ENCODE assay signal across 2 cellular contexts in the genomic region with DNA sequence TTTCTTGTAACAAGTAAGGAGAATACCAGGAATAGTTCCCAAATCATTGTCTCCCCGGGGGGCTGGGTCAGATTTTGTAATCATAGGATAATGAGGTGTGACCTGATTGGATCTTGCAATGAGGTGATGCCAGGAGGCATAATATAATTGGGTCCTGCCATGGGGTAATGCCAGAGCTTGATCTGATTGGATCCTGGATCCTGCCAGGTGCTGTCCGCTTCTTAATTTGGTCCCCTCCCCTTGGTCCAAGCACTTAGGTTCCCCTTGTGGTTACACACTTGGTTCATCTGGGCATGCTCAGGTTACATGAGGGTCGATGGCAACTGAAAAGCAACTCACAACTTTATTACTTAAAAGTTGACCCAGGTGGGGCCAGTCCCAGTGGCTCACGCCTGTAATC.
TF ChIP-seq lines count a peak whose summit lies in the region.

No MANE protein-coding gene starts in this region.

TF ChIP-seq in HEK293, 187 proteins besides CTCF, POLR2A, EP300 and RAD21:
- TF ChIP-seq, protein P1, sequence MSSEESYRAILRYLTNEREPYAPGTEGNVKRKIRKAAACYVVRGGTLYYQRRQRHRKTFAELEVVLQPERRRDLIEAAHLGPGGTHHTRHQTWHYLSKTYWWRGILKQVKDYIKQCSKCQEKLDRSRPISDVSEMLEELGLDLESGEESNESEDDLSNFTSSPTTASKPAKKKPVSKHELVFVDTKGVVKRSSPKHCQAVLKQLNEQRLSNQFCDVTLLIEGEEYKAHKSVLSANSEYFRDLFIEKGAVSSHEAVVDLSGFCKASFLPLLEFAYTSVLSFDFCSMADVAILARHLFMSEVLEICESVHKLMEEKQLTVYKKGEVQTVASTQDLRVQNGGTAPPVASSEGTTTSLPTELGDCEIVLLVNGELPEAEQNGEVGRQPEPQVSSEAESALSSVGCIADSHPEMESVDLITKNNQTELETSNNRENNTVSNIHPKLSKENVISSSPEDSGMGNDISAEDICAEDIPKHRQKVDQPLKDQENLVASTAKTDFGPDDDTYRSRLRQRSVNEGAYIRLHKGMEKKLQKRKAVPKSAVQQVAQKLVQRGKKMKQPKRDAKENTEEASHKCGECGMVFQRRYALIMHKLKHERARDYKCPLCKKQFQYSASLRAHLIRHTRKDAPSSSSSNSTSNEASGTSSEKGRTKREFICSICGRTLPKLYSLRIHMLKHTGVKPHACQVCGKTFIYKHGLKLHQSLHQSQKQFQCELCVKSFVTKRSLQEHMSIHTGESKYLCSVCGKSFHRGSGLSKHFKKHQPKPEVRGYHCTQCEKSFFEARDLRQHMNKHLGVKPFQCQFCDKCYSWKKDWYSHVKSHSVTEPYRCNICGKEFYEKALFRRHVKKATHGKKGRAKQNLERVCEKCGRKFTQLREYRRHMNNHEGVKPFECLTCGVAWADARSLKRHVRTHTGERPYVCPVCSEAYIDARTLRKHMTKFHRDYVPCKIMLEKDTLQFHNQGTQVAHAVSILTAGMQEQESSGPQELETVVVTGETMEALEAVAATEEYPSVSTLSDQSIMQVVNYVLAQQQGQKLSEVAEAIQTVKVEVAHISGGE (tag by site-specific recombination; conservative IDR thresholded peaks at IDR 0.05; ENCODE audit: low read depth) = peak; percentile 69
- TF ChIP-seq, protein P2, sequence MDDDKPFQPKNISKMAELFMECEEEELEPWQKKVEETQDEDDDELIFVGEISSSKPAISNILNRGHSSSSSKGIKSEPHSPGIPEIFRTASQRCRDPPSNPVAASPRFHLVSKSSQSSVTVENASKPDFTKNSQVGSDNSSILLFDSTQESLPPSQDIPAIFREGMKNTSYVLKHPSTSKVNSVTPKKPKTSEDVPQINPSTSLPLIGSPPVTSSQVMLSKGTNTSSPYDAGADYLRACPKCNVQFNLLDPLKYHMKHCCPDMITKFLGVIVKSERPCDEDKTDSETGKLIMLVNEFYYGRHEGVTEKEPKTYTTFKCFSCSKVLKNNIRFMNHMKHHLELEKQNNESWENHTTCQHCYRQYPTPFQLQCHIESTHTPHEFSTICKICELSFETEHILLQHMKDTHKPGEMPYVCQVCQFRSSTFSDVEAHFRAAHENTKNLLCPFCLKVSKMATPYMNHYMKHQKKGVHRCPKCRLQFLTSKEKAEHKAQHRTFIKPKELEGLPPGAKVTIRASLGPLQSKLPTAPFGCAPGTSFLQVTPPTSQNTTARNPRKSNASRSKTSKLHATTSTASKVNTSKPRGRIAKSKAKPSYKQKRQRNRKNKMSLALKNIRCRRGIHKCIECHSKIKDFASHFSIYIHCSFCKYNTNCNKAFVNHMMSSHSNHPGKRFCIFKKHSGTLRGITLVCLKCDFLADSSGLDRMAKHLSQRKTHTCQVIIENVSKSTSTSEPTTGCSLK (tag by site-specific recombination; IDR thresholded peaks at IDR 0.05) = no peak

TF ChIP-seq in SK-N-SH, 30 proteins besides CTCF, POLR2A, EP300 and RAD21:
- TF ChIP-seq YY1 (IDR thresholded peaks at IDR 0.05; ENCODE audit: low read depth) = no peak
- TF ChIP-seq FOSL2 (IDR thresholded peaks at IDR 0.05; ENCODE audit: borderline replicate concordance, low read depth) = no peak
- TF ChIP-seq MXI1 (IDR thresholded peaks at IDR 0.05; ENCODE audit: low read depth, low read length) = no peak
- TF ChIP-seq, protein P3, sequence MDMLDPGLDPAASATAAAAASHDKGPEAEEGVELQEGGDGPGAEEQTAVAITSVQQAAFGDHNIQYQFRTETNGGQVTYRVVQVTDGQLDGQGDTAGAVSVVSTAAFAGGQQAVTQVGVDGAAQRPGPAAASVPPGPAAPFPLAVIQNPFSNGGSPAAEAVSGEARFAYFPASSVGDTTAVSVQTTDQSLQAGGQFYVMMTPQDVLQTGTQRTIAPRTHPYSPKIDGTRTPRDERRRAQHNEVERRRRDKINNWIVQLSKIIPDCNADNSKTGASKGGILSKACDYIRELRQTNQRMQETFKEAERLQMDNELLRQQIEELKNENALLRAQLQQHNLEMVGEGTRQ (IDR thresholded peaks at IDR 0.05; ENCODE audit: borderline replicate concordance, low read depth, low read length) = no peak
- TF ChIP-seq, protein P4, sequence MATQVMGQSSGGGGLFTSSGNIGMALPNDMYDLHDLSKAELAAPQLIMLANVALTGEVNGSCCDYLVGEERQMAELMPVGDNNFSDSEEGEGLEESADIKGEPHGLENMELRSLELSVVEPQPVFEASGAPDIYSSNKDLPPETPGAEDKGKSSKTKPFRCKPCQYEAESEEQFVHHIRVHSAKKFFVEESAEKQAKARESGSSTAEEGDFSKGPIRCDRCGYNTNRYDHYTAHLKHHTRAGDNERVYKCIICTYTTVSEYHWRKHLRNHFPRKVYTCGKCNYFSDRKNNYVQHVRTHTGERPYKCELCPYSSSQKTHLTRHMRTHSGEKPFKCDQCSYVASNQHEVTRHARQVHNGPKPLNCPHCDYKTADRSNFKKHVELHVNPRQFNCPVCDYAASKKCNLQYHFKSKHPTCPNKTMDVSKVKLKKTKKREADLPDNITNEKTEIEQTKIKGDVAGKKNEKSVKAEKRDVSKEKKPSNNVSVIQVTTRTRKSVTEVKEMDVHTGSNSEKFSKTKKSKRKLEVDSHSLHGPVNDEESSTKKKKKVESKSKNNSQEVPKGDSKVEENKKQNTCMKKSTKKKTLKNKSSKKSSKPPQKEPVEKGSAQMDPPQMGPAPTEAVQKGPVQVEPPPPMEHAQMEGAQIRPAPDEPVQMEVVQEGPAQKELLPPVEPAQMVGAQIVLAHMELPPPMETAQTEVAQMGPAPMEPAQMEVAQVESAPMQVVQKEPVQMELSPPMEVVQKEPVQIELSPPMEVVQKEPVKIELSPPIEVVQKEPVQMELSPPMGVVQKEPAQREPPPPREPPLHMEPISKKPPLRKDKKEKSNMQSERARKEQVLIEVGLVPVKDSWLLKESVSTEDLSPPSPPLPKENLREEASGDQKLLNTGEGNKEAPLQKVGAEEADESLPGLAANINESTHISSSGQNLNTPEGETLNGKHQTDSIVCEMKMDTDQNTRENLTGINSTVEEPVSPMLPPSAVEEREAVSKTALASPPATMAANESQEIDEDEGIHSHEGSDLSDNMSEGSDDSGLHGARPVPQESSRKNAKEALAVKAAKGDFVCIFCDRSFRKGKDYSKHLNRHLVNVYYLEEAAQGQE (IDR thresholded peaks at IDR 0.05; ENCODE audit: low read depth, low read length) = no peak
- no peak for TF ChIP-seq TEAD4 (IDR thresholded peaks at IDR 0.05; ENCODE audit: borderline replicate concordance, insufficient read depth)
- TF ChIP-seq, protein P5, sequence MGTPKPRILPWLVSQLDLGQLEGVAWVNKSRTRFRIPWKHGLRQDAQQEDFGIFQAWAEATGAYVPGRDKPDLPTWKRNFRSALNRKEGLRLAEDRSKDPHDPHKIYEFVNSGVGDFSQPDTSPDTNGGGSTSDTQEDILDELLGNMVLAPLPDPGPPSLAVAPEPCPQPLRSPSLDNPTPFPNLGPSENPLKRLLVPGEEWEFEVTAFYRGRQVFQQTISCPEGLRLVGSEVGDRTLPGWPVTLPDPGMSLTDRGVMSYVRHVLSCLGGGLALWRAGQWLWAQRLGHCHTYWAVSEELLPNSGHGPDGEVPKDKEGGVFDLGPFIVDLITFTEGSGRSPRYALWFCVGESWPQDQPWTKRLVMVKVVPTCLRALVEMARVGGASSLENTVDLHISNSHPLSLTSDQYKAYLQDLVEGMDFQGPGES (IDR thresholded peaks at IDR 0.05; ENCODE audit: low read depth, low read length) = no peak
- TF ChIP-seq MEF2A (IDR thresholded peaks at IDR 0.05; ENCODE audit: borderline replicate concordance, low read depth) = no peak
- TF ChIP-seq, protein P6, sequence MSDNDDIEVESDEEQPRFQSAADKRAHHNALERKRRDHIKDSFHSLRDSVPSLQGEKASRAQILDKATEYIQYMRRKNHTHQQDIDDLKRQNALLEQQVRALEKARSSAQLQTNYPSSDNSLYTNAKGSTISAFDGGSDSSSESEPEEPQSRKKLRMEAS (IDR thresholded peaks at IDR 0.05; ENCODE audit: low read depth) = no peak
- TF ChIP-seq, protein P7, sequence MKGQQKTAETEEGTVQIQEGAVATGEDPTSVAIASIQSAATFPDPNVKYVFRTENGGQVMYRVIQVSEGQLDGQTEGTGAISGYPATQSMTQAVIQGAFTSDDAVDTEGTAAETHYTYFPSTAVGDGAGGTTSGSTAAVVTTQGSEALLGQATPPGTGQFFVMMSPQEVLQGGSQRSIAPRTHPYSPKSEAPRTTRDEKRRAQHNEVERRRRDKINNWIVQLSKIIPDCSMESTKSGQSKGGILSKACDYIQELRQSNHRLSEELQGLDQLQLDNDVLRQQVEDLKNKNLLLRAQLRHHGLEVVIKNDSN (IDR thresholded peaks at IDR 0.05; ENCODE audit: borderline replicate concordance, low read depth) = no peak
- TF ChIP-seq EZH2phosphoT487 (IDR thresholded peaks at IDR 0.05; ENCODE audit: borderline replicate concordance, low read depth) = no peak
